ENCODE assay signal across 8 cellular contexts in genomic region chr2:38720613-38721241, GRCh38. TPM values are rescaled to one million over a fixed set of nuclear protein-coding genes. Genes with fewer than 3 reads are reported as not detected.
DNase-seq lines count a peak whose midpoint lies in the region; ATAC-seq and TF ChIP-seq lines count a peak whose summit lies in the region.

No MANE protein-coding gene starts in this region.

- peak; percentile 74 for DNase-seq in AG08396 (ENCODE audit: low spot score)
- DNase-seq in HFF-Myc (ENCODE audit: extremely low read depth, low read depth) = peak; percentile 80
- DNase-seq in activated T-helper 2 cell treated with anti-CD3 and anti-CD28 coated beads, Interferon-gamma antibody, Interleukin-2, Interleukin-4, amounts not matched to agents 10 μg/mL and 5 μg/mL and 100 μg/mL, durations not matched to agents 14 hours and 24 hours and 36 hours (ENCODE audit: low spot score) = no peak
- DNase-seq in heart right ventricle = peak; percentile 73 to 80
- DNase-seq in SKM-1 treated with dmso at 0.1 percent for 144 hours (lab: John Stamatoyannopoulos, UW; ENCODE audit: unreplicated experiment) = no peak
- DNase-seq in NOMO-1 (lab: John Stamatoyannopoulos, UW; ENCODE audit: unreplicated experiment in 2 of 2) = no peak

- H3K4me1 ChIP-seq in heart right ventricle (peaks cover 0 to 38% (median 19%) of the 10 kb centered on the region in 9 donors), subcutaneous abdominal adipose tissue (ENCODE audit: control insufficient read depth in 5 of 5, insufficient read depth in 5 of 5, low read length in 5 of 5) (peaks cover 1 to 36% (median 27%) of the 10 kb centered on the region in 5 donors)

- H3K9ac ChIP-seq in subcutaneous abdominal adipose tissue (ENCODE audit: low read length in 5 of 5) = no peak overlapping the region

- H3K4me3 Mint-ChIP-seq in activated T-helper 2 cell treated with anti-CD3 and anti-CD28 coated beads, Interferon-gamma antibody, Interleukin-2, Interleukin-4, amounts not matched to agents 10 μg/mL and 5 μg/mL and 100 μg/mL, durations not matched to agents 14 hours and 24 hours and 36 hours (ENCODE audit: low read depth) = no peak overlapping the region

- peaks cover 50% of the 10 kb centered on the region for H3K4me1 Mint-ChIP-seq in activated T-helper 2 cell treated with anti-CD3 and anti-CD28 coated beads, Interferon-gamma antibody, Interleukin-2, Interleukin-4, amounts not matched to agents 10 μg/mL and 5 μg/mL and 100 μg/mL, durations not matched to agents 14 hours and 24 hours and 36 hours (ENCODE audit: low read depth)

- H3K27me3 Mint-ChIP-seq in activated T-helper 2 cell treated with anti-CD3 and anti-CD28 coated beads, Interferon-gamma antibody, Interleukin-2, Interleukin-4, amounts not matched to agents 10 μg/mL and 5 μg/mL and 100 μg/mL, durations not matched to agents 14 hours and 24 hours and 36 hours (ENCODE audit: low read depth) = no peaks in the 10 kb centered on the region

- no peaks in the 10 kb centered on the region for H3K27me3 ChIP-seq in heart right ventricle
- H3K27me3 ChIP-seq in subcutaneous abdominal adipose tissue (ENCODE audit: control insufficient read depth in 5 of 5, insufficient read depth in 4 of 5, low read length in 5 of 5) = no peaks in the 10 kb centered on the region

- 11 to 22% methylated on average over 4 of the region's 4 CpGs for WGBS in heart right ventricle, 2 donors

- no peak overlapping the region for H3K4me3 ChIP-seq in HFF-Myc (replicated peaks; ENCODE audit: low read depth, low read length)
- H3K4me3 ChIP-seq in heart right ventricle = no peak overlapping the region
- no peak overlapping the region for H3K4me3 ChIP-seq in subcutaneous abdominal adipose tissue (ENCODE audit: low read depth in 1 of 5, low read length in 5 of 5)

- H3K27ac Mint-ChIP-seq in activated T-helper 2 cell treated with anti-CD3 and anti-CD28 coated beads, Interferon-gamma antibody, Interleukin-2, Interleukin-4, amounts not matched to agents 10 μg/mL and 5 μg/mL and 100 μg/mL, durations not matched to agents 14 hours and 24 hours and 36 hours = peak overlapping the region; percentile 38

- TF ChIP-seq CTCF in HFF-Myc (IDR thresholded peaks at IDR 0.05; ENCODE audit: low read depth, low read length, missing control alignments) = no peak
- no peak for TF ChIP-seq CTCF in heart right ventricle (IDR thresholded peaks at IDR 0.05)

- peaks cover 68% of the 10 kb centered on the region for H3K36me3 Mint-ChIP-seq in activated T-helper 2 cell treated with anti-CD3 and anti-CD28 coated beads, Interferon-gamma antibody, Interleukin-2, Interleukin-4, amounts not matched to agents 10 μg/mL and 5 μg/mL and 100 μg/mL, durations not matched to agents 14 hours and 24 hours and 36 hours (ENCODE audit: low read depth)

- peaks cover 5% of the 10 kb centered on the region for H3K9me3 Mint-ChIP-seq in activated T-helper 2 cell treated with anti-CD3 and anti-CD28 coated beads, Interferon-gamma antibody, Interleukin-2, Interleukin-4, amounts not matched to agents 10 μg/mL and 5 μg/mL and 100 μg/mL, durations not matched to agents 14 hours and 24 hours and 36 hours

- ATAC-seq in heart right ventricle = peak; percentile 86 to 94 (median 90)
- no peak for ATAC-seq in GM18873 (IDR thresholded peaks at IDR 0.05; ENCODE audit: low FRiP score, unreplicated experiment)

- H3K36me3 ChIP-seq in heart right ventricle (peaks cover 0 to 8% (median 0%) of the 10 kb centered on the region in 9 donors), subcutaneous abdominal adipose tissue (ENCODE audit: control insufficient read depth in 5 of 5, insufficient read depth in 5 of 5, low read length in 5 of 5) (no peaks in the 10 kb centered on the region)

- peak overlapping the region in 7 of 10 donors; percentile 11 to 78 (median 63) for H3K27ac ChIP-seq in heart right ventricle
- H3K27ac ChIP-seq in subcutaneous abdominal adipose tissue (ENCODE audit: low read depth, low read length) = peak overlapping the region; percentile 27

- H3K9me3 ChIP-seq in heart right ventricle (peaks cover 0 to 4% (median 0%) of the 10 kb centered on the region in 11 donors), subcutaneous abdominal adipose tissue (ENCODE audit: control insufficient read depth in 5 of 5, low read length in 5 of 5) (peaks cover 0 to 2% (median 0%) of the 10 kb centered on the region in 5 donors)

- intact Hi-C loops in activated T-helper 2 cell treated with anti-CD3 and anti-CD28 coated beads, Interferon-gamma antibody, Interleukin-2, Interleukin-4, amounts not matched to agents 10 μg/mL and 5 μg/mL and 100 μg/mL, durations not matched to agents 14 hours and 24 hours and 36 hours (cut with micrococcal nuclease) = loop anchor here (10.0 kb wide), 1 partner anchor 406 kb away; no protein-coding TSS in a partner anchor
- intact Hi-C loops in heart right ventricle (cut with DNase I) = loop anchor here in 8 of 10 donors (5.0 to 10.0 kb wide), 5 partner anchors 118 to 406 kb away; partner anchors contain the start of gene HNRNPLL (in 5 of the 8)

RNA-seq across cellular contexts. Expression of gene SRSF7, which starts 30.4 kb away (rescaled TPM):
- total RNA-seq in activated T-helper 2 cell treated with anti-CD3 and anti-CD28 coated beads, Interferon-gamma antibody, Interleukin-2, Interleukin-4, amounts not matched to agents 10 μg/mL and 5 μg/mL and 100 μg/mL, durations not matched to agents 14 hours and 24 hours and 36 hours = 401 and 406 TPM in 2 replicates
- 10 to 100 TPM; 33.2 to 76.8 (median 47.2) TPM for total RNA-seq in heart right ventricle
- polyA plus RNA-seq in heart right ventricle = 10 to 100 TPM; 74.7 to 98.8 TPM

RNA-seq across cellular contexts. Expression of gene GALM, which starts 54.8 kb away (rescaled TPM):
- 42.1 and 43.0 TPM in 2 replicates for total RNA-seq in activated T-helper 2 cell treated with anti-CD3 and anti-CD28 coated beads, Interferon-gamma antibody, Interleukin-2, Interleukin-4, amounts not matched to agents 10 μg/mL and 5 μg/mL and 100 μg/mL, durations not matched to agents 14 hours and 24 hours and 36 hours
- total RNA-seq in heart right ventricle = 10 to 100 TPM in 7 of 10 donors, 1 to 10 TPM in 3; 9.4 to 18.6 (median 11.0) TPM
- polyA plus RNA-seq in heart right ventricle = 10 to 100 TPM in 1 of 2 donors, 1 to 10 TPM in 1; 6.5 to 11.9 TPM

RNA-seq across cellular contexts. Expression of gene GEMIN6, which starts 57.3 kb away (rescaled TPM):
- total RNA-seq in activated T-helper 2 cell treated with anti-CD3 and anti-CD28 coated beads, Interferon-gamma antibody, Interleukin-2, Interleukin-4, amounts not matched to agents 10 μg/mL and 5 μg/mL and 100 μg/mL, durations not matched to agents 14 hours and 24 hours and 36 hours = 29.9 and 33.6 TPM in 2 replicates
- 1 to 10 TPM; 6.1 to 9.7 (median 6.9) TPM for total RNA-seq in heart right ventricle
- 10 to 100 TPM in 1 of 2 donors, 1 to 10 TPM in 1; 7.9 to 10.5 TPM for polyA plus RNA-seq in heart right ventricle

Comparison
In these comparisons a context has a peak if more than half of its experiments do, and no peak if none do; other contexts are left out.
1. DNase-seq: peak in AG08396 (single experiment), HFF-Myc (single experiment) and heart right ventricle (2 of 2); none in activated T-helper 2 cell treated with anti-CD3 and anti-CD28 coated beads, Interferon-gamma antibody, Interleukin-2, Interleukin-4, amounts not matched to agents 10 μg/mL and 5 μg/mL and 100 μg/mL, durations not matched to agents 14 hours and 24 hours and 36 hours (single experiment), SKM-1 treated with dmso at 0.1 percent for 144 hours (single experiment) and NOMO-1 (0 of 2).